In genomic region chr1:13605159-13605558, GRCh38 we compare ENCODE assay signal across 16 cellular contexts. TPM values are rescaled to one million over a fixed set of nuclear protein-coding genes. Genes with fewer than 3 reads are reported as not detected.
DNase-seq lines count a peak whose midpoint lies in the region; ATAC-seq, FAIRE-seq and TF ChIP-seq lines count a peak whose summit lies in the region.
"Had no signal": no experiment of that assay in that cellular context is flagged by ENCODE, and none has a peak within 500 bp of the region (broad histone marks: within the 10 kb centered on the region; RNA-seq: fewer than 3 reads in every experiment).

No MANE protein-coding gene starts in this region.

- CTCF ChIA-PET in IMR-90 (lab: Yijun Ruan, JAX) = no interaction called here

- in situ Hi-C loops in IMR-90 (cut with MboI; ENCODE audit: low sequenced_read_pairs) = no loop called here

- H3K9me3 ChIP-seq in IMR-90 (ENCODE audit: control insufficient read depth, insufficient read depth, low read length) (peaks cover 12% of the 10 kb centered on the region), keratinocyte (ENCODE audit: control insufficient read depth, low read depth, low read length) (no peaks in the 10 kb centered on the region), vagina (no peaks in the 10 kb centered on the region)

- TF ChIP-seq CTCF in IMR-90 (conservative IDR thresholded peaks at IDR 0.05; ENCODE audit: low read depth, low read length) (no peak), cardiac fibroblast (IDR thresholded peaks at IDR 0.05; ENCODE audit: low read depth, low read length) (no peak), keratinocyte (optimal IDR thresholded peaks at IDR 0.05 in 1 of 3, IDR thresholded peaks at IDR 0.05 in 1 of 3, conservative IDR thresholded peaks at IDR 0.05 in 1 of 3; ENCODE audit: extremely low read depth in 1 of 3, insufficient read depth in 2 of 3, low read length in 3 of 3) (no peak), vagina (IDR thresholded peaks at IDR 0.05) (no peak)

- ATAC-seq in IMR-90 (ENCODE audit: low read depth) = no peak
- ATAC-seq: GM12878 had no signal

- H4K20me1 ChIP-seq in IMR-90 (ENCODE audit: insufficient read depth, low read length) (no peaks in the 10 kb centered on the region), keratinocyte (ENCODE audit: control insufficient read depth, extremely low read depth, insufficient read depth, low read length) (no peaks in the 10 kb centered on the region)

- WGBS in IMR-90 (ENCODE audit: extremely low coverage in 2 of 2, insufficient read length in 1 of 2), 2 experiments = no CpG with 5 or more reads among the region's 1 CpG

- H4K91ac ChIP-seq in IMR-90 (ENCODE audit: insufficient read depth, low read depth, low read length) = no peak overlapping the region

- H3K4ac ChIP-seq in IMR-90 (ENCODE audit: low read depth, low read length) = no peak overlapping the region

- FAIRE-seq in keratinocyte (lab: Jason Lieb, UNC) = peak; percentile 71
- FAIRE-seq: GM12878, TTC549 had no signal

- no peak overlapping the region for H2AK5ac ChIP-seq in IMR-90 (ENCODE audit: low read depth, low read length)

- no peak overlapping the region for H4K8ac ChIP-seq in IMR-90 (ENCODE audit: low read depth in 2 of 2, low read length in 2 of 2)

- no peak overlapping the region for H2BK5ac ChIP-seq in IMR-90 (ENCODE audit: low read depth, low read length, poor library complexity, severe bottlenecking)

- H3K4me2 ChIP-seq in IMR-90 (ENCODE audit: low read depth, low read length) (no peak overlapping the region), keratinocyte (ENCODE audit: control insufficient read depth, extremely low read depth, insufficient read depth, low read depth, low read length) (no peak overlapping the region)

- H2BK15ac ChIP-seq in IMR-90 (ENCODE audit: low read depth, low read length) = no peak overlapping the region

- H3K4me1 ChIP-seq in IMR-90 (ENCODE audit: control insufficient read depth, insufficient read depth, low read length) = no peaks in the 10 kb centered on the region; the same call in 1 of the 2 replicates
- H3K4me1 ChIP-seq in keratinocyte (ENCODE audit: control insufficient read depth, extremely low read depth, insufficient read depth, low read length) = peaks cover 33% of the 10 kb centered on the region
- H3K4me1 ChIP-seq in vagina = peaks cover 45% of the 10 kb centered on the region
- H3K4me1 ChIP-seq: parathyroid adenoma had no signal

- DNase-seq in IMR-90 (peak; percentile 36), cardiac fibroblast (ENCODE audit: low read depth in 2 of 2) (peak; percentile 80 to 81), keratinocyte (ENCODE audit: low read depth, low spot score) (no peak), vagina (ENCODE audit: extremely low spot score in 2 of 2) (no peak), NCI-H2029 (lab: John Stamatoyannopoulos, UW) (no peak), NCI-H526 (lab: John Stamatoyannopoulos, UW) (no peak)
- no peak for DNase-seq in stimulated activated CD8-positive, alpha-beta memory T cell treated with anti-CD3 and anti-CD28 coated beads, Interleukin-4, amount 100 ng/mL, for 48 hours
- DNase-seq: activated CD4-positive, alpha-beta memory T cell treated with anti-CD3 and anti-CD28 coated beads, Interleukin-2, amount 10 ng/mL, durations not matched to agents 7 days and 5 days; amniotic stem cell; CD4-positive, CD25-positive, alpha-beta regulatory T cell; glutamatergic neuron; stimulated activated CD4-positive, alpha-beta T cell treated with anti-CD3 and anti-CD28 coated beads, Interleukin-15, amount 100 ng/mL, for 24 hours had no signal

- TF ChIP-seq POLR2A in IMR-90 (IDR thresholded peaks at IDR 0.05; ENCODE audit: low read depth, low read length) = no peak
- TF ChIP-seq POLR2A in vagina (IDR thresholded peaks at IDR 0.05) = no peak

- H3K9me1 ChIP-seq in IMR-90 (ENCODE audit: insufficient read depth, low read length) = no peaks in the 10 kb centered on the region
- no peaks in the 10 kb centered on the region for H3K9me1 ChIP-seq in keratinocyte (ENCODE audit: control insufficient read depth, extremely low read depth, insufficient read depth, low read length)

- H3K18ac ChIP-seq in IMR-90 (ENCODE audit: low read depth, low read length) = no peak overlapping the region; the same call in 1 of the 2 replicates

- no peak overlapping the region for H3K56ac ChIP-seq in IMR-90 (ENCODE audit: extremely low read depth, insufficient read depth, low read length)

- H2BK20ac ChIP-seq in IMR-90 (ENCODE audit: low read depth, low read length) = no peak overlapping the region

- H2AFZ ChIP-seq in IMR-90 (replicated peaks; ENCODE audit: low read length, poor library complexity) (no peak overlapping the region), keratinocyte (ENCODE audit: control insufficient read depth, low read length) (no peak overlapping the region)
- H2AFZ ChIP-seq: parathyroid adenoma had no signal

- no peak overlapping the region for H4K5ac ChIP-seq in IMR-90 (ENCODE audit: low read depth, low read length)

- H3K27ac ChIP-seq in IMR-90 (ENCODE audit: insufficient read depth, low read length) = peak overlapping the region; percentile 44; the same call in 1 of the 2 replicates
- peak overlapping the region; percentile 36 for H3K27ac ChIP-seq in keratinocyte (ENCODE audit: control insufficient read depth, insufficient read depth, low read length)
- H3K27ac ChIP-seq in vagina = peak overlapping the region; percentile 60
- H3K27ac ChIP-seq: parathyroid adenoma had no signal

- intact Hi-C loops in IMR-90 (cut with micrococcal nuclease) (no loop called here), vagina (cut with DNase I) (no loop called here)

- H3K79me2 ChIP-seq in keratinocyte (ENCODE audit: control insufficient read depth, insufficient read depth, low read length) = peaks cover 5% of the 10 kb centered on the region
- H3K79me2 ChIP-seq: parathyroid adenoma had no signal

- H3K27me3 ChIP-seq in IMR-90 (ENCODE audit: control insufficient read depth, insufficient read depth, low read length) = no peaks in the 10 kb centered on the region
- H3K27me3 ChIP-seq in keratinocyte (ENCODE audit: control insufficient read depth, extremely low read depth, insufficient read depth, low read length) = no peaks in the 10 kb centered on the region
- no peaks in the 10 kb centered on the region for H3K27me3 ChIP-seq in vagina

- H3K14ac ChIP-seq in IMR-90 (replicated peaks; ENCODE audit: low read depth, low read length) = no peak overlapping the region

- no peak overlapping the region for H3K9ac ChIP-seq in IMR-90 (ENCODE audit: low read depth, low read length)
- no peak overlapping the region for H3K9ac ChIP-seq in keratinocyte (ENCODE audit: control insufficient read depth, extremely low read depth, insufficient read depth, low read length)
- H3K9ac ChIP-seq: parathyroid adenoma had no signal

- no peak overlapping the region for H3K4me3 ChIP-seq in IMR-90 (ENCODE audit: insufficient read depth, low read depth, low read length)
- no peak overlapping the region for H3K4me3 ChIP-seq in cardiac fibroblast (replicated peaks in 1 of 2; ENCODE audit: low read depth in 2 of 2, low read length in 2 of 2)
- H3K4me3 ChIP-seq in keratinocyte (ENCODE audit: control insufficient read depth in 2 of 3, extremely low read depth in 1 of 3, insufficient read depth in 2 of 3, low read depth in 1 of 3, low read length in 3 of 3) = no peak overlapping the region
- no peak overlapping the region for H3K4me3 ChIP-seq in vagina
- H3K4me3 ChIP-seq: GM12878 had no signal

- H2BK120ac ChIP-seq in IMR-90 (ENCODE audit: low read depth, low read length) = no peak overlapping the region

- dilution Hi-C loops in IMR-90 (cut with HindIII; ENCODE audit: low sequenced_read_pairs, unreplicated experiment) = no loop called here
- dilution Hi-C loops in keratinocyte (cut with MboI; ENCODE audit: extremely low pct_ligation_motif_present, low sequenced_read_pairs) = no loop called here

- H3K36me3 ChIP-seq in IMR-90 (ENCODE audit: control insufficient read depth, insufficient read depth, low read length) (peaks cover 1% of the 10 kb centered on the region; the same call in 1 of the 2 replicates), keratinocyte (ENCODE audit: control insufficient read depth in 2 of 2, extremely low read depth in 1 of 2, insufficient read depth in 2 of 2, low read length in 2 of 2) (peaks cover 3 to 8% of the 10 kb centered on the region in 2 experiments), vagina (peaks cover 0 to 14% of the 10 kb centered on the region in 2 donors)

- no TSS peak for BruUV-seq in IMR-90 (replicated peaks; lab: Mats Ljungman, UMichigan)

- no peak for TF ChIP-seq RAD21 in IMR-90 (IDR thresholded peaks at IDR 0.05; ENCODE audit: low read length)

- H3K23ac ChIP-seq in IMR-90 (ENCODE audit: low read depth, low read length) = no peak overlapping the region

- H3K79me1 ChIP-seq in IMR-90 (ENCODE audit: low read depth in 1 of 2, low read length in 2 of 2) = no peaks in the 10 kb centered on the region

- POLR2A ChIA-PET in IMR-90 (lab: Charles Lee; ENCODE audit: unreplicated experiment) = no interaction called here

- no peak overlapping the region for H2AK9ac ChIP-seq in IMR-90 (replicated peaks; ENCODE audit: low read depth, low read length, poor library complexity)

TF ChIP-seq in IMR-90, 13 proteins besides CTCF, POLR2A, EP300 and RAD21 (continues in another document):
- TF ChIP-seq RFX5 (IDR thresholded peaks at IDR 0.05; ENCODE audit: low read depth, low read length) (no peak), CHD1 (IDR thresholded peaks at IDR 0.05; ENCODE audit: low read depth, low read length) (no peak), BHLHE40 (IDR thresholded peaks at IDR 0.05; ENCODE audit: low read depth, low read length) (no peak), SMC3 (IDR thresholded peaks at IDR 0.05; ENCODE audit: low read depth, low read length) (no peak), MAFK (IDR thresholded peaks at IDR 0.05; ENCODE audit: low read depth, low read length) (no peak), MAZ (IDR thresholded peaks at IDR 0.05; ENCODE audit: borderline replicate concordance, low read depth, low read length) (no peak)

RNA-seq across cellular contexts. Expression of gene PDPN, which starts 21.5 kb away (rescaled TPM):
- total RNA-seq in IMR-90 (2012; rRNA removed) (not detected in 2 replicates), vagina (43.7 TPM)
- polyA plus RNA-seq in IMR-90 (2012; rRNA removed) (0.16 and 0.31 TPM in 2 replicates), keratinocyte (27.5 to 110 TPM (median 29.9 TPM) in 3 replicates)
- 0.12 TPM in 1 of 2 replicates, not detected in the other for polyA plus RNA-seq in IMR-90 (2012; cell fraction: cytosol; rRNA removed)
- polyA plus RNA-seq in IMR-90 (2012; cell fraction: nucleus; rRNA removed; ENCODE audit: low replicate concordance) = not detected in 2 replicates
- polyA plus RNA-seq in keratinocyte (2011; ENCODE audit: low read depth) = 42.5 TPM
- polyA plus RNA-seq in keratinocyte (2011; cell fraction: cytosol; rRNA removed) = 79.0 and 96.5 TPM in 2 replicates
- polyA plus RNA-seq in keratinocyte (2011; cell fraction: nucleus; rRNA removed) = 132 and 134 TPM in 2 replicates
- 61.7 and 117 TPM in 2 replicates for polyA plus RNA-seq in keratinocyte (2012; ENCODE audit: low replicate concordance)
- polyA minus RNA-seq in keratinocyte = 15.7 to 66.3 TPM (median 23.9 TPM) in 3 replicates
- polyA minus RNA-seq in keratinocyte (2011; cell fraction: cytosol; rRNA and poly(A)+ RNA removed) = 37.0 TPM
- 17.3 and 46.8 TPM in 2 replicates for polyA minus RNA-seq in keratinocyte (2011; cell fraction: nucleus; rRNA and poly(A)+ RNA removed)
- total RNA-seq: activated CD4-positive, alpha-beta memory T cell treated with anti-CD3 and anti-CD28 coated beads, Interleukin-2, amount 10 ng/mL, durations not matched to agents 7 days and 5 days; CD4-positive, CD25-positive, alpha-beta regulatory T cell; SK-MEL-5 had no signal
- polyA plus RNA-seq: CD4-positive, CD25-positive, alpha-beta regulatory T cell; GM12878 had no signal

Comparison
In these comparisons a context has a peak if more than half of its experiments do, and no peak if none do; other contexts are left out.
1. DNase-seq: peak in IMR-90 (single experiment) and cardiac fibroblast (2 of 2); none in keratinocyte (single experiment), vagina (0 of 2), stimulated activated CD8-positive, alpha-beta memory T cell treated with anti-CD3 and anti-CD28 coated beads, Interleukin-4, amount 100 ng/mL, for 48 hours (single experiment), NCI-H2029 (single experiment) and NCI-H526 (0 of 2).
2. RNA of gene PDPN, which starts 21.5 kb away (total RNA-seq): 43.7 TPM in vagina (single experiment); not detected in IMR-90; every median in the first group is over 10 times any median in the second.
3. Peak in every context shown above with its lines, with median percentiles within 50 percentile points of each other: H3K27ac ChIP-seq.